Comparison of ENCODE assay signal across 16 cellular contexts in the genomic region with DNA sequence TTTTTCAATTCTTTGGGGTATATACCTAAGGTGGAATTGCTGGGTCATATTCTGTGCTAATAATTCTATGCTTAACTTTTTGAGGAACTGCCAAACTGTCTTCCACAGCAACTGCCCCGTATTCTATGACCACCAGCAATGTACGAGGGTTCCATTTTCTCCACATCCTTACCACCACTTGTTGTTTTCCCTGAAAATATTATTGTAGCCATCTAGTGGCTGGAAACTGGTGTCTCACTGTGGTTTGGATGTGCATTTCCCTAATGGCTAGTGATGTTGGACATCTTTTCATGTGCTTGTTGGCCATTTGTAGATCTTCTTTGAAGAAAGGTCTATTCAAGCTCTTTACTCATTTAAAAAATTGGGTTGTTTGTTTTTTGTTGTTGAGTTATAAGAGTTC. TPM values are rescaled to one million over a fixed set of nuclear protein-coding genes. Genes with fewer than 3 reads are reported as not detected.
DNase-seq lines count a peak whose midpoint lies in the region; ATAC-seq and TF ChIP-seq lines count a peak whose summit lies in the region.
"Had no signal": no experiment of that assay in that cellular context is flagged by ENCODE, and none has a peak within 500 bp of the region (broad histone marks: within the 10 kb centered on the region; RNA-seq: fewer than 3 reads in every experiment).

No MANE protein-coding gene starts in this region.

- no peak overlapping the region for H3K4me3 ChIP-seq in RWPE2 (ENCODE audit: severe bottlenecking)
- no peak overlapping the region for H3K4me3 ChIP-seq in foreskin fibroblast (ENCODE audit: low read depth in 1 of 2, low read length in 2 of 2)

- peak; percentile 30; the same call in 1 of the 3 replicates for ATAC-seq in RWPE2 (ENCODE audit: low read depth)

- H3K27ac ChIP-seq in RWPE2 (ENCODE audit: poor library complexity, severe bottlenecking), result no peak overlapping the region

- DNase-seq in A172 (ENCODE audit: low spot score) (peak; percentile 36), EL (peak; percentile 19), RWPE2 (ENCODE audit: low spot score) (no peak), foreskin fibroblast (no peak), OCI-M2 (lab: John Stamatoyannopoulos, UW; ENCODE audit: unreplicated experiment) (no peak), NCI-H2081 treated with DMSO at 0.1 percent for 48 hours (lab: John Stamatoyannopoulos, UW) (no peak), pons (ENCODE audit: low spot score) (no peak), ecto neural progenitor cell (ENCODE audit: low spot score) (no peak)
- DNase-seq: activated CD4-positive, alpha-beta T cell treated with anti-CD3 and anti-CD28 coated beads for 48 hours; activated effector memory CD4-positive, alpha-beta T cell treated with Interleukin-2 at 50 U/mL for 16 hours; CD4-positive, alpha-beta T cell; dermis blood vessel endothelial cell; midbrain; NCI-H187; SIG-M5; small intestine had no signal

- TF ChIP-seq CTCF in RWPE2 (IDR thresholded peaks at IDR 0.05; ENCODE audit: poor library complexity, severe bottlenecking) (peak; percentile 58), foreskin fibroblast (IDR thresholded peaks at IDR 0.05; ENCODE audit: low read depth, low read length) (peak; percentile 34)

- H3K36me3 ChIP-seq in RWPE2 (ENCODE audit: low read depth), result no peaks in the 10 kb centered on the region

- peaks cover 23% of the 10 kb centered on the region for H3K27me3 ChIP-seq in RWPE2 (ENCODE audit: insufficient read depth, poor library complexity, severe bottlenecking)

- no peaks in the 10 kb centered on the region for H3K9me3 ChIP-seq in RWPE2 (ENCODE audit: severe bottlenecking)

- no peaks in the 10 kb centered on the region for H3K4me1 ChIP-seq in RWPE2 (ENCODE audit: insufficient read depth, poor library complexity, severe bottlenecking)

RNA-seq across cellular contexts. Expression of gene MSX2, which starts 30.7 kb away (rescaled TPM):
- 0.36 TPM in 1 of 2 replicates, not detected in the other for total RNA-seq in A172 (2014; rRNA removed; shearing (Covaris generic))

Comparison
In these comparisons a context has a peak if more than half of its experiments do, and no peak if none do; other contexts are left out.
1. DNase-seq: peak in A172 (single experiment) and EL (single experiment); none in RWPE2 (single experiment), foreskin fibroblast (0 of 2), OCI-M2 (single experiment), NCI-H2081 treated with DMSO at 0.1 percent for 48 hours (single experiment), pons (single experiment) and ecto neural progenitor cell (single experiment).